8 cellular contexts compared by ENCODE assay signal in genomic region chr11:9060700-9061111, GRCh38. TPM values are rescaled to one million over a fixed set of nuclear protein-coding genes. Genes with fewer than 3 reads are reported as not detected.
DNase-seq lines count a peak whose midpoint lies in the region; ATAC-seq and TF ChIP-seq lines count a peak whose summit lies in the region.

No MANE protein-coding gene starts in this region.

- ATAC-seq in GM18868 (IDR thresholded peaks at IDR 0.05; ENCODE audit: unreplicated experiment) (peak; percentile 99), HG02981 (IDR thresholded peaks at IDR 0.05; ENCODE audit: unreplicated experiment) (peak; percentile 99), PC-3 (peak; percentile 32; the same call in 1 of the 2 replicates)
- no peak for ATAC-seq in CD4-positive, alpha-beta T cell (ENCODE audit: poor library complexity)

- H3K4me3 Mint-ChIP-seq in CD4-positive, alpha-beta T cell: no peak overlapping the region

- no peaks in the 10 kb centered on the region for H4K20me1 ChIP-seq in PC-3 (ENCODE audit: low read length)

- no peaks in the 10 kb centered on the region for H3K27me3 ChIP-seq in PC-3 (ENCODE audit: low read length)
- H3K27me3 ChIP-seq in CD4-positive, alpha-beta T cell (ENCODE audit: control insufficient read depth, insufficient read depth, low read length): no peaks in the 10 kb centered on the region

- CTCF ChIA-PET in PC-3 (lab: Charles Lee): no interaction called here
- CTCF ChIA-PET in CD4-positive, alpha-beta T cell (lab: Charles Lee): no interaction called here

- H3K27ac Mint-ChIP-seq in CD4-positive, alpha-beta T cell: no peak overlapping the region

- TF ChIP-seq CTCF in AG10803 (conservative IDR thresholded peaks at IDR 0.05; ENCODE audit: low read length) (peak; percentile 14; the same call in 1 of the 2 replicates), PC-3 (conservative IDR thresholded peaks at IDR 0.05; ENCODE audit: low read depth, low read length) (peak; percentile 53), fibroblast of villous mesenchyme (IDR thresholded peaks at IDR 0.05; ENCODE audit: insufficient read depth, low read depth, low read length) (peak; percentile 54), foreskin fibroblast (IDR thresholded peaks at IDR 0.05; ENCODE audit: low read depth, low read length) (no peak)
- no peak for TF ChIP-seq CTCF in CD4-positive, alpha-beta T cell (IDR thresholded peaks at IDR 0.05)

- no peaks in the 10 kb centered on the region for H3K4me1 Mint-ChIP-seq in CD4-positive, alpha-beta T cell (ENCODE audit: low read depth)

- H3K4me2 ChIP-seq in PC-3 (ENCODE audit: low read length): no peak overlapping the region

- no peaks in the 10 kb centered on the region for H3K79me2 ChIP-seq in PC-3 (ENCODE audit: low read length)

- H3K9me2 ChIP-seq in PC-3 (replicated peaks; ENCODE audit: low read length): no peaks in the 10 kb centered on the region

- no peaks in the 10 kb centered on the region for H3F3A ChIP-seq in PC-3 (ENCODE audit: low read length, unreplicated experiment)

- no peak overlapping the region for H3K27ac ChIP-seq in PC-3 (ENCODE audit: low read length)
- H3K27ac ChIP-seq in CD4-positive, alpha-beta T cell (ENCODE audit: low read depth, low read length): no peak overlapping the region

- no peaks in the 10 kb centered on the region for H3K9me3 Mint-ChIP-seq in CD4-positive, alpha-beta T cell

- POLR2A ChIA-PET in PC-3 (lab: Charles Lee; ENCODE audit: unreplicated experiment): no interaction called here
- POLR2A ChIA-PET in CD4-positive, alpha-beta T cell (lab: Charles Lee): no interaction called here

- no TSS peak for BruUV-seq in PC-3 (replicated peaks; lab: Mats Ljungman, UMichigan)

- H3K27me3 Mint-ChIP-seq in CD4-positive, alpha-beta T cell: no peaks in the 10 kb centered on the region

- intact Hi-C loops in PC-3 (cut with micrococcal nuclease): no loop called here
- intact Hi-C loops in CD4-positive, alpha-beta T cell (cut with DNase I, micrococcal nuclease): no loop called here
- intact Hi-C loops in posterior vena cava (cut with DNase I): no loop called here

- H3K4me3 ChIP-seq in AG10803 (ENCODE audit: low read length): no peak overlapping the region
- no peak overlapping the region for H3K4me3 ChIP-seq in PC-3 (ENCODE audit: low read length)
- no peak overlapping the region for H3K4me3 ChIP-seq in fibroblast of villous mesenchyme (ENCODE audit: low read depth, low read length)
- H3K4me3 ChIP-seq in foreskin fibroblast (ENCODE audit: low read depth in 1 of 2, low read length in 2 of 2): no peak overlapping the region

- no peaks in the 10 kb centered on the region for H3K36me3 ChIP-seq in PC-3 (ENCODE audit: low read depth, low read length)

- no peak overlapping the region for H2AFZ ChIP-seq in PC-3 (ENCODE audit: low read length)

- no peak overlapping the region for H3K9ac ChIP-seq in PC-3 (ENCODE audit: low read length)

- H3K9me3 ChIP-seq in PC-3 (ENCODE audit: low read length): no peaks in the 10 kb centered on the region
- H3K9me3 ChIP-seq in CD4-positive, alpha-beta T cell (ENCODE audit: control insufficient read depth, low read length): no peaks in the 10 kb centered on the region

- H3K36me3 Mint-ChIP-seq in CD4-positive, alpha-beta T cell (ENCODE audit: low read depth): no peaks in the 10 kb centered on the region

- no peaks in the 10 kb centered on the region for H3K4me1 ChIP-seq in PC-3 (ENCODE audit: insufficient read depth, low read length)

- DNase-seq in AG10803 (ENCODE audit: low read depth) (no peak), PC-3 (peak; percentile 41), fibroblast of villous mesenchyme (ENCODE audit: low read depth) (peak; percentile 38), foreskin fibroblast (no peak), posterior vena cava (ENCODE audit: low spot score) (no peak)
- no peak for DNase-seq in CD4-positive, alpha-beta T cell

RNA-seq across cellular contexts. Expression of gene SCUBE2, which starts 30.7 kb away (rescaled TPM):
- total RNA-seq in PC-3 (2014; rRNA removed): 0.18 TPM in 1 of 2 replicates, not detected in the other
- 0.97 and 1.3 TPM in 2 replicates for total RNA-seq in fibroblast of villous mesenchyme
- under 1 TPM in 1 of 2 experiments, not detected in 1; 0.17 TPM for total RNA-seq in CD4-positive, alpha-beta T cell
- total RNA-seq in posterior vena cava: 1 to 10 TPM; 2.5 to 7.4 TPM

RNA-seq across cellular contexts. Expression of gene NRIP3, which starts 56.9 kb away (rescaled TPM):
- total RNA-seq in PC-3 (2014; rRNA removed) (not detected in 2 replicates), fibroblast of villous mesenchyme (10.8 and 20.9 TPM in 2 replicates), posterior vena cava (1 to 10 TPM; 3.1 to 6.0 TPM)
- total RNA-seq in CD4-positive, alpha-beta T cell: 1 to 10 TPM; 4.6 to 4.9 TPM

Comparison
In these comparisons a context has a peak if more than half of its experiments do, and no peak if none do; other contexts are left out.
1. DNase-seq: peak in PC-3 (single experiment) and fibroblast of villous mesenchyme (single experiment); none in AG10803 (single experiment), foreskin fibroblast (0 of 2), CD4-positive, alpha-beta T cell (0 of 10) and posterior vena cava (single experiment).
2. CTCF ChIP-seq: peak in AG10803 (single experiment), PC-3 (single experiment) and fibroblast of villous mesenchyme (single experiment); none in foreskin fibroblast (single experiment) and CD4-positive, alpha-beta T cell (single experiment).